In the genomic region with DNA sequence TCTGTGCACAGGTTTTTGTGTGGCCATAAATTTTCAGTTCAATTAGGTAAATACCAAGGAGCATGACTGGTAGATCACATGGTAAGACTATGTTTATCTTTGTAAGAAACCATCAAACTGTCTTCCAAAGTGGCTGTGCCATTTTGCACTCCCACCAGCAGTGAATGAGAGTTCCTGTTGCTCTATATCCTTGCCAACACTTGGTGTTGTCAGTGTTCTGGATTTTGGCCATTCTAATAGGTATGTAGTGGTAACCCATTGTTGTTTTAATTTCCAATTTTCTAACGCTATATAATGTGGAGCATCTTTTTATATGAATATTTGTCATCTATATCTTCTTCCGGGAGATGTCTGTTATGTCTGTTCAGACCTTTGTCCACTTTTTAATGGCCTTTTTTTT, we compare ENCODE assay signal across 25 cellular contexts.
"Had no signal": no experiment of that assay in that cellular context is flagged by ENCODE, and none has a peak within 500 bp of the region (broad histone marks: within the 10 kb centered on the region; RNA-seq: fewer than 3 reads in every experiment).

No MANE protein-coding gene starts in this region.

- H3K9me3 Mint-ChIP-seq: effector memory CD8-positive, alpha-beta T cell had no signal

- H3K27ac Mint-ChIP-seq: dendritic cell treated with granulocyte-macrophage colony-stimulating factor and Interleukin-4, amounts not matched to agents 40 ng/mL and 50 ng/mL, for 4 days; effector memory CD8-positive, alpha-beta T cell; endodermal cell; mesothelial cell of epicardium had no signal

- H3K4me1 Mint-ChIP-seq: endodermal cell had no signal

- H3K27ac ChIP-seq: colonic mucosa, epithelial cell of prostate, esophagus squamous epithelium, gastrocnemius medialis, heart right ventricle, left lung, lower lobe of right lung had no signal

- H3K9me3 ChIP-seq: colonic mucosa, esophagus squamous epithelium, gastrocnemius medialis, left lung, lower lobe of right lung, mucosa of descending colon had no signal

- ATAC-seq: effector memory CD8-positive, alpha-beta T cell; esophagus mucosa; gastrocnemius medialis; heart right ventricle; left cardiac atrium; left lung; left ventricle myocardium superior; lower lobe of right lung; mucosa of descending colon had no signal

- H3K36me3 Mint-ChIP-seq: mesothelial cell of epicardium, naive B cell had no signal

- H3K4me3 ChIP-seq: colonic mucosa, esophagus squamous epithelium, gastrocnemius medialis, heart right ventricle, left lung, lower lobe of right lung, mucosa of descending colon had no signal

- H3K4me1 ChIP-seq: colonic mucosa had no signal

- H3K27me3 Mint-ChIP-seq: effector memory CD8-positive, alpha-beta T cell; naive B cell had no signal

- H3K36me3 ChIP-seq: colonic mucosa, esophagus squamous epithelium, gastrocnemius medialis, heart right ventricle, left lung, lower lobe of right lung had no signal

- H3K27me3 ChIP-seq: colonic mucosa, esophagus squamous epithelium, gastrocnemius medialis, heart right ventricle, left lung had no signal

- H3K4me3 Mint-ChIP-seq: dendritic cell treated with granulocyte-macrophage colony-stimulating factor and Interleukin-4, amounts not matched to agents 40 ng/mL and 50 ng/mL, for 4 days; effector memory CD8-positive, alpha-beta T cell; endodermal cell; mesothelial cell of epicardium; naive B cell had no signal

- DNase-seq: colonic mucosa; cortex of kidney; effector CD8-positive, alpha-beta T cell; effector memory CD8-positive, alpha-beta T cell; endodermal cell; erythroblast; esophagus squamous epithelium; foreskin fibroblast; foreskin melanocyte; gastrocnemius medialis; glutamatergic neuron; head of caudate nucleus; heart right ventricle; hippocampal formation; left cardiac atrium; left lung; left ventricle myocardium superior; lower lobe of right lung; mesenchymal stem cell; mucosa of descending colon; naive B cell had no signal
